ENCODE assay signal across 9 cellular contexts in the genomic region with DNA sequence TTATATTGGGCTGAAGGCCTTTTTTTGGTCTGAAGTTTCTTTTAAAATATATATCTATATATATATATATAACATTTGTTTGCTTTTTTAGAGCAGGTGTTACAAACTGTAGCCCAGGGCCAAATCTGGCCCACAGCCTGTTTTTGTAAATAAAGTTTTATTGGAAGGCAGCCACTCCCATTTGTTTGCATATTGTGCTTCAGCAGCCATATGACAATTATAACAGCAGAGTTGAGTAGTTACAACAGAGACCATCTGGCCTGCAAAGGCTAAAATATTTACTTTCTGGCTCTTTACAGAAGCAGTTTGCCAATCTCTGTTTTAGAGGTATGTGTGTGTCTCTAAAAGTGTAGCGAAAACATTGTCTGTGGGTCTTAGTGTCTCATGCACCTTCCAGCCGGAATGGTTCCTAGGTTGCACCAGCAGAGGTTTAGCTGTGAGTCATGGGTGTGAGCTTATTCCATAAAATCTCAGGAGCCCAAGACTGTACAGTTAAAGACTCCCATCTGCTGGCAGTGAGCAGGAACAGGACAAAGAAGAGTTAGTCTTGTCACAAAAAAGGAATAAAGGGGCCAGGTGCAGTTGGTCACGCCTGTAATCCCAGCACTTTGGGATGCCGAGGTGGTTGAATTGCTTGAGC. TPM values are rescaled to one million over a fixed set of nuclear protein-coding genes. Genes with fewer than 3 reads are reported as not detected.
DNase-seq lines count a peak whose midpoint lies in the region; ATAC-seq and TF ChIP-seq lines count a peak whose summit lies in the region.
"Had no signal": no experiment of that assay in that cellular context is flagged by ENCODE, and none has a peak within 500 bp of the region (broad histone marks: within the 10 kb centered on the region; RNA-seq: fewer than 3 reads in every experiment).

No MANE protein-coding gene starts in this region.

- in situ Hi-C loops in astrocyte of the cerebellum (cut with HindIII; ENCODE audit: low sequenced_read_pairs), result no loop called here

- H3K27ac ChIP-seq in substantia nigra (ENCODE audit: low read depth, low read length, poor library complexity, severe bottlenecking), result no peak overlapping the region

- TF ChIP-seq CTCF in astrocyte of the cerebellum (IDR thresholded peaks at IDR 0.05; ENCODE audit: low read depth, low read length, missing control alignments), result peak; percentile 29

- DNase-seq in EH (ENCODE audit: low read depth) (peak; percentile 67), NCI-H2081 treated with DMSO at 0.1 percent for 48 hours (lab: John Stamatoyannopoulos, UW) (peak; percentile 82), astrocyte of the cerebellum (ENCODE audit: low read depth) (no peak), myocyte (ENCODE audit: low read depth) (peak; percentile 25), substantia nigra (lab: John Stamatoyannopoulos, UW) (no peak), NCI-H1417 treated with DMSO at 0.1 percent for 48 hours (lab: John Stamatoyannopoulos, UW) (no peak)
- DNase-seq: activated CD8-positive, alpha-beta memory T cell treated with anti-CD3 and anti-CD28 coated beads, Interleukin-2, amount 50 U/mL, for 4 hours had no signal

- ATAC-seq in GM21360 (IDR thresholded peaks at IDR 0.05; ENCODE audit: unreplicated experiment) (no peak), HG03159 (IDR thresholded peaks at IDR 0.05; ENCODE audit: unreplicated experiment) (no peak)

- no peak overlapping the region for H3K4me3 ChIP-seq in astrocyte of the cerebellum (ENCODE audit: low read depth, low read length)

RNA-seq across cellular contexts. Expression of gene LCMT1, which starts 23.8 kb away (rescaled TPM):
- 48.0 and 48.5 TPM in 2 replicates for total RNA-seq in myocyte
- polyA plus RNA-seq in myocyte (2012), result 46.8 TPM

Comparison
In these comparisons a context has a peak if more than half of its experiments do, and no peak if none do; other contexts are left out.
1. DNase-seq: peak in EH (single experiment), NCI-H2081 treated with DMSO at 0.1 percent for 48 hours (single experiment) and myocyte (single experiment); none in astrocyte of the cerebellum (single experiment), substantia nigra (0 of 49) and NCI-H1417 treated with DMSO at 0.1 percent for 48 hours (single experiment).